ENCODE assay signal across 8 cellular contexts in genomic region chr6:142746524-142746923, GRCh38.
DNase-seq lines count a peak whose midpoint lies in the region; ATAC-seq and TF ChIP-seq lines count a peak whose summit lies in the region.

No MANE protein-coding gene starts in this region.

- H3K27ac Mint-ChIP-seq in activated CD8-positive, alpha-beta T cell treated with anti-CD3 and anti-CD28 coated beads for 36 hours: no peak overlapping the region

- peaks cover 4% of the 10 kb centered on the region for H3K4me1 Mint-ChIP-seq in activated CD8-positive, alpha-beta T cell treated with anti-CD3 and anti-CD28 coated beads for 36 hours (ENCODE audit: low read depth)

- ATAC-seq in Right ventricle myocardium superior (ENCODE audit: poor library complexity) (peak; percentile 36), HG03460 (IDR thresholded peaks at IDR 0.05; ENCODE audit: unreplicated experiment) (peak; percentile 59), left ventricle myocardium superior (peak; percentile 48)
- ATAC-seq in activated CD8-positive, alpha-beta T cell treated with anti-CD3 and anti-CD28 coated beads for 36 hours: peak; percentile 77

- POLR2A ChIA-PET in activated CD8-positive, alpha-beta T cell treated with anti-CD3 and anti-CD28 coated beads for 36 hours (lab: Charles Lee): interaction anchor here (1.0 kb wide), 1 partner anchor 17 kb away, joined by 3 read pairs; no protein-coding TSS in a partner anchor

- no peaks in the 10 kb centered on the region for H3K9me3 Mint-ChIP-seq in activated CD8-positive, alpha-beta T cell treated with anti-CD3 and anti-CD28 coated beads for 36 hours

- DNase-seq in Right ventricle myocardium superior (no peak), cardiac septum (ENCODE audit: low spot score) (no peak), left ventricle myocardium superior (peak; percentile 29), NCI-H128 (lab: John Stamatoyannopoulos, UW; ENCODE audit: unreplicated experiment) (no peak), MV-4-11 (lab: John Stamatoyannopoulos, UW) (no peak)
- peak; percentile 53 for DNase-seq in activated CD8-positive, alpha-beta T cell treated with anti-CD3 and anti-CD28 coated beads for 36 hours
- DNase-seq in stimulated activated CD8-positive, alpha-beta memory T cell treated with anti-CD3 and anti-CD28 coated beads, Interleukin-4, amount 100 ng/mL, for 48 hours: peak; percentile 40

- CTCF ChIA-PET in activated CD8-positive, alpha-beta T cell treated with anti-CD3 and anti-CD28 coated beads for 36 hours (lab: Charles Lee): interaction anchor here (1.1 to 2.3 kb wide), 6 partner anchors 9 to 54 kb away, joined by 3 to 20 read pairs (median 3); no protein-coding TSS in a partner anchor

- peak; percentile 32 for TF ChIP-seq CTCF in activated CD8-positive, alpha-beta T cell treated with anti-CD3 and anti-CD28 coated beads for 36 hours (IDR thresholded peaks at IDR 0.05)

- H3K4me3 Mint-ChIP-seq in activated CD8-positive, alpha-beta T cell treated with anti-CD3 and anti-CD28 coated beads for 36 hours: no peak overlapping the region

- intact Hi-C loops in Right ventricle myocardium superior (cut with DNase I): no loop called here
- intact Hi-C loops in cardiac septum (cut with DNase I): no loop called here
- intact Hi-C loops in activated CD8-positive, alpha-beta T cell treated with anti-CD3 and anti-CD28 coated beads for 36 hours (cut with micrococcal nuclease): no loop called here
- intact Hi-C loops in left ventricle myocardium superior (cut with micrococcal nuclease): no loop called here

- H3K27me3 Mint-ChIP-seq in activated CD8-positive, alpha-beta T cell treated with anti-CD3 and anti-CD28 coated beads for 36 hours: no peaks in the 10 kb centered on the region

- peaks cover 1% of the 10 kb centered on the region for H3K36me3 Mint-ChIP-seq in activated CD8-positive, alpha-beta T cell treated with anti-CD3 and anti-CD28 coated beads for 36 hours (ENCODE audit: low read depth)

Comparison
In these comparisons a context has a peak if more than half of its experiments do, and no peak if none do; other contexts are left out.
1. DNase-seq: peak in activated CD8-positive, alpha-beta T cell treated with anti-CD3 and anti-CD28 coated beads for 36 hours (single experiment), left ventricle myocardium superior (single experiment) and stimulated activated CD8-positive, alpha-beta memory T cell treated with anti-CD3 and anti-CD28 coated beads, Interleukin-4, amount 100 ng/mL, for 48 hours (single experiment); none in Right ventricle myocardium superior (single experiment), cardiac septum (single experiment), NCI-H128 (single experiment) and MV-4-11 (single experiment).
2. Peak in every context shown above with its lines, with median percentiles within 50 percentile points of each other: ATAC-seq.